29 cellular contexts compared by ENCODE assay signal in genomic region chr20:7090753-7091310, GRCh38.
DNase-seq lines count a peak whose midpoint lies in the region; ATAC-seq and TF ChIP-seq lines count a peak whose summit lies in the region.
"Had no signal": no experiment of that assay in that cellular context is flagged by ENCODE, and none has a peak within 500 bp of the region (broad histone marks: within the 10 kb centered on the region; RNA-seq: fewer than 3 reads in every experiment).

No MANE protein-coding gene starts in this region.

- H3K4me3 ChIP-seq in lung: no peak overlapping the region
- H3K4me3 ChIP-seq: body of pancreas, esophagus muscularis mucosa, SJCRH30, skin epidermis, uterus had no signal

- no peak overlapping the region for H3K27ac ChIP-seq in lung (ENCODE audit: low read depth in 1 of 2, low read length in 1 of 2)
- H3K27ac ChIP-seq: body of pancreas, esophagus muscularis mucosa, SJCRH30, skin epidermis, uterus had no signal

- TF ChIP-seq CTCF in lung (IDR thresholded peaks at IDR 0.05; ENCODE audit: control extremely low read depth, extremely low read depth): no peak
- no peak for TF ChIP-seq CTCF in GM10248 (IDR thresholded peaks at IDR 0.05; ENCODE audit: control extremely low read depth, extremely low read depth, low read depth, missing control alignments)

- POLR2A ChIA-PET in GM10248 (lab: Yijun Ruan, JAX): no interaction called here

- no peaks in the 10 kb centered on the region for H3K27me3 ChIP-seq in lung (ENCODE audit: control insufficient read depth, insufficient read depth)
- H3K27me3 ChIP-seq: body of pancreas, esophagus muscularis mucosa, SJCRH30, uterus had no signal

- no peaks in the 10 kb centered on the region for H3K9me3 ChIP-seq in lung (ENCODE audit: control insufficient read depth in 2 of 2, insufficient read depth in 1 of 2, low read length in 1 of 2)
- H3K9me3 ChIP-seq: body of pancreas, esophagus muscularis mucosa, SJCRH30, uterus had no signal

- no peaks in the 10 kb centered on the region for H3K36me3 ChIP-seq in lung (ENCODE audit: control insufficient read depth in 2 of 2, insufficient read depth in 2 of 2, low read length in 2 of 2)
- H3K36me3 ChIP-seq: esophagus muscularis mucosa, SJCRH30, uterus had no signal

- DNase-seq in COLO668 (lab: John Stamatoyannopoulos, UW; ENCODE audit: unreplicated experiment): peak; percentile 17
- peak; percentile 18 to 66 for DNase-seq in NCI-H526 (lab: John Stamatoyannopoulos, UW)
- DNase-seq in lung (ENCODE audit: low spot score): no peak
- DNase-seq in GM10248 (ENCODE audit: extremely low spot score): no peak
- DNase-seq in D341Med (ENCODE audit: low spot score): no peak
- no peak for DNase-seq in NCI-H2227 treated with DMSO at 0.1 percent for 48 hours (lab: John Stamatoyannopoulos, UW)
- no peak for DNase-seq in activated CD8-positive, alpha-beta memory T cell treated with anti-CD3 and anti-CD28 coated beads, Interleukin-2, amount 50 U/mL, for 48 hours
- DNase-seq: activated CD4-positive, alpha-beta memory T cell treated with anti-CD3 and anti-CD28 coated beads, Interleukin-2, amount 10 ng/mL, durations not matched to agents 7 days and 5 days; activated CD4-positive, CD25-positive, alpha-beta regulatory T cell treated with anti-CD3 and anti-CD28 coated beads, Interleukin-2, amount 50 U/mL, for 72 hours; body of pancreas; CD8-positive, alpha-beta memory T cell; DMS79 treated with DMSO at 0.1 percent for 48 hours; hypothalamus; IMR-90; naive B cell; NCI-H1105; NCI-H1930; NCI-H446; NK-92 treated with Interleukin-12 subunit alpha and Interleukin-12 subunit beta, amount 100 ng/mL, for 24 hours; nucleus accumbens; SJCRH30; stimulated activated CD4-positive, alpha-beta T cell treated with anti-CD3 and anti-CD28 coated beads, Interleukin-2, amount 100 ng/mL, for 24 hours; substantia nigra; T-helper 1 cell; uterus had no signal

- H3K4me1 ChIP-seq in lung (ENCODE audit: control insufficient read depth in 2 of 2, insufficient read depth in 2 of 2, low read length in 2 of 2): no peaks in the 10 kb centered on the region
- H3K4me1 ChIP-seq: body of pancreas, esophagus muscularis mucosa, SJCRH30, uterus had no signal

- ATAC-seq in esophagus mucosa (peak; percentile 74), lung (ENCODE audit: insufficient read depth, low FRiP score) (peak; percentile 24)
- ATAC-seq: body of pancreas, Panc1 had no signal

- WGBS in lung, 2 donors: 60 to 76% methylated on average over 4 of the region's 4 CpGs

- CTCF ChIA-PET in GM10248 (lab: Yijun Ruan, JAX): interaction anchor here (1.0 to 1.1 kb wide), 2 partner anchors 8 to 33 kb away, joined by 3 read pairs; no protein-coding TSS in a partner anchor

Comparison
In these comparisons a context has a peak if more than half of its experiments do, and no peak if none do; other contexts are left out.
1. DNase-seq: peak in COLO668 (single experiment) and NCI-H526 (2 of 2); none in lung (single experiment), GM10248 (single experiment), D341Med (single experiment), NCI-H2227 treated with DMSO at 0.1 percent for 48 hours (single experiment) and activated CD8-positive, alpha-beta memory T cell treated with anti-CD3 and anti-CD28 coated beads, Interleukin-2, amount 50 U/mL, for 48 hours (single experiment).